In the genomic region with DNA sequence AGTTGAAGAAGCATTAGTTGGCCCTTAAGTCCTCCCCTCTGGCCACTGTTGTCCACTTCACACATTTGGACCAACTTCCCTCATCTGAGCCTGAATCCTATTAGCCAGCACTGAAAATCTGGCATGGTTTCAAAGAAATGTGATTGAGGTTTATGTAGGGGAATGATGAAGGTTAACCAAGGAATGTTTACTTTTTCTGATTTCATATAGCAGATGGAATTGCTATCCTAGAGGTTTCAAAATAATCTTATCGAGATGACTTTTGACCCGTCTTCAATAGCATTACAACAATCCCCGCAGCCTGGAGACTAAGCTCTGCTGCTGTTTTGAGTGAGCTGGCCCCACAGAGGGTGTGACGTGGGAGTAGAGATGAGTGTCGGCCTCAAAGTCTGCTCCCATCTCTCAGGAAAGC, we compare ENCODE assay signal across 11 cellular contexts. TPM values are rescaled to one million over a fixed set of nuclear protein-coding genes. Genes with fewer than 3 reads are reported as not detected.
DNase-seq lines count a peak whose midpoint lies in the region; ATAC-seq, FAIRE-seq and TF ChIP-seq lines count a peak whose summit lies in the region.
"Had no signal": no experiment of that assay in that cellular context is flagged by ENCODE, and none has a peak within 500 bp of the region (broad histone marks: within the 10 kb centered on the region; RNA-seq: fewer than 3 reads in every experiment).

No MANE protein-coding gene starts in this region.

- no peak overlapping the region for H2BK15ac ChIP-seq in neuronal stem cell (ENCODE audit: low read length)

- no peak overlapping the region for H2BK5ac ChIP-seq in neuronal stem cell (ENCODE audit: low read length)

- no peak overlapping the region for H3K4me2 ChIP-seq in GM12878 (ENCODE audit: control insufficient read depth, insufficient read depth)
- H3K4me2 ChIP-seq in neuronal stem cell (ENCODE audit: insufficient read depth, low read length, poor library complexity, severe bottlenecking), result no peak overlapping the region

- H3K79me2 ChIP-seq in GM12878 (ENCODE audit: control insufficient read depth, insufficient read depth, low read length), result no peaks in the 10 kb centered on the region

- no peak overlapping the region for H3K23ac ChIP-seq in neuronal stem cell (ENCODE audit: low read depth, low read length, poor library complexity)

- DNase-seq in HT-29 (ENCODE audit: low spot score) (peak; percentile 63), GM12878 (ENCODE audit: low read depth, low spot score) (no peak), hepatic stellate cell (ENCODE audit: low spot score) (peak; percentile 48), small intestine (peak; percentile 42), neuronal stem cell (ENCODE audit: low spot score) (no peak), epidermal melanocyte (ENCODE audit: insufficient read length, low spot score) (no peak), NCI-H526 (lab: John Stamatoyannopoulos, UW) (no peak), activated gamma-delta T cell treated with Interleukin-2 at 50 U/mL for 16 hours (no peak)
- DNase-seq: activated CD4-positive, CD25-positive, alpha-beta regulatory T cell; activated gamma-delta T cell; naive thymus-derived CD4-positive, alpha-beta T cell had no signal

- intact Hi-C loops in GM12878 (cut with micrococcal nuclease; ENCODE audit: unreplicated experiment), result no loop called here

- SMC1A ChIA-PET in GM12878 (lab: Charles Lee; ENCODE audit: uncharacterized antibody, unreplicated experiment), result interaction anchor here (0.9 kb wide), 1 partner anchor 20 kb away, joined by 4 read pairs; no protein-coding TSS in a partner anchor

- no peak for TF ChIP-seq CTCF in GM12878 (IDR thresholded peaks at IDR 0.05 in 2 of 3, conservative IDR thresholded peaks at IDR 0.05 in 1 of 3; ENCODE audit: control insufficient read depth in 2 of 3, extremely low read depth in 1 of 3, insufficient read depth in 1 of 3, low read depth in 3 of 3, low read length in 3 of 3)

- no peak overlapping the region for H4K91ac ChIP-seq in neuronal stem cell (ENCODE audit: low read depth, low read length, poor library complexity)

- TF ChIP-seq EP300 in GM12878 (IDR thresholded peaks at IDR 0.05; ENCODE audit: borderline replicate concordance in 1 of 2, control insufficient read depth in 1 of 2, low read depth in 2 of 2, low read length in 2 of 2), result no peak

- no TSS peak for BruUV-seq in GM12878 (replicated peaks; lab: Mats Ljungman, UMichigan)

- CTCF ChIA-PET in GM12878 (lab: Yijun Ruan, JAX), result no interaction called here

- peak; percentile 29; the same call in 1 of the 3 replicates for ATAC-seq in GM12878
- ATAC-seq: naive thymus-derived CD4-positive, alpha-beta T cell had no signal

- H4K20me1 ChIP-seq in GM12878 (ENCODE audit: control insufficient read depth, insufficient read depth), result no peaks in the 10 kb centered on the region

- POLR2A ChIA-PET in GM12878 (lab: Charles Lee), result no interaction called here

- 25% methylated on average over 5 of the region's 5 CpGs for WGBS in GM12878 (ENCODE audit: insufficient coverage, insufficient replicate concordance, low lambda C conversion rate, missing lambda C conversion rate)
- 11 to 40% (median 34%) methylated on average over 5 of the region's 5 CpGs for WGBS in small intestine, 3 donors
- WGBS in neuronal stem cell (ENCODE audit: extremely low coverage in 2 of 2, insufficient read length in 2 of 2, insufficient replicate concordance in 1 of 2), 2 donors, result no CpG with 5 or more reads among the region's 5 CpGs

- TF ChIP-seq RAD21 in GM12878 (IDR thresholded peaks at IDR 0.05; ENCODE audit: insufficient read depth, low read depth, low read length), result no peak

- RAD21 ChIA-PET in GM12878 (lab: Charles Lee; ENCODE audit: unreplicated experiment), result interaction anchor here (1.6 kb wide), 1 partner anchor 18 kb away, joined by 4 read pairs; no protein-coding TSS in a partner anchor

- H3K27ac ChIP-seq in GM12878 (ENCODE audit: control insufficient read depth, insufficient read depth) (no peak overlapping the region), small intestine (ENCODE audit: low read depth in 1 of 2, low read length in 1 of 2) (peak overlapping the region in 1 of 2 donors; percentile 3), neuronal stem cell (replicated peaks; ENCODE audit: low read length) (no peak overlapping the region)

- no peak overlapping the region for H2BK12ac ChIP-seq in neuronal stem cell (ENCODE audit: low read length)

- H2AFZ ChIP-seq in GM12878 (ENCODE audit: control insufficient read depth, low read depth, low read length), result no peak overlapping the region
- H2AFZ ChIP-seq in neuronal stem cell (ENCODE audit: low read length), result no peak overlapping the region

- H3K14ac ChIP-seq in neuronal stem cell (ENCODE audit: low read length), result no peak overlapping the region

- no peak overlapping the region for H3K9ac ChIP-seq in GM12878 (ENCODE audit: control insufficient read depth, insufficient read depth, low read length)
- no peak overlapping the region for H3K9ac ChIP-seq in neuronal stem cell (ENCODE audit: low read depth, low read length, poor library complexity)

- no peak overlapping the region for H4K8ac ChIP-seq in neuronal stem cell (ENCODE audit: low read depth, low read length)

- H3K4me1 ChIP-seq in GM12878 (ENCODE audit: control insufficient read depth, insufficient read depth, low read length), result no peaks in the 10 kb centered on the region; the same call in 1 of the 2 replicates
- H3K4me1 ChIP-seq in small intestine (ENCODE audit: control insufficient read depth in 2 of 2, insufficient read depth in 1 of 2, low read depth in 1 of 2, low read length in 1 of 2), result peaks cover 7 to 9% of the 10 kb centered on the region in 2 donors
- H3K4me1 ChIP-seq in neuronal stem cell (ENCODE audit: control insufficient read depth in 2 of 2, insufficient read depth in 1 of 2, low read depth in 1 of 2, low read length in 2 of 2), result no peaks in the 10 kb centered on the region

- no peak overlapping the region for H2BK120ac ChIP-seq in neuronal stem cell (ENCODE audit: low read depth, low read length)

- H3K9me3 ChIP-seq in GM12878 (replicated peaks; ENCODE audit: control insufficient read depth, insufficient read depth, low read length) (no peaks in the 10 kb centered on the region), small intestine (ENCODE audit: control insufficient read depth, low read depth) (no peaks in the 10 kb centered on the region), neuronal stem cell (replicated peaks in 1 of 2; ENCODE audit: control insufficient read depth in 2 of 2, insufficient read depth in 1 of 2, low read depth in 1 of 2, low read length in 2 of 2) (no peaks in the 10 kb centered on the region)

- in situ Hi-C loops in GM12878 (cut with MboI), result no loop called here

- H3K27me3 ChIP-seq in GM12878 (replicated peaks in 1 of 2; ENCODE audit: control insufficient read depth in 2 of 2, insufficient read depth in 2 of 2, low read length in 1 of 2) (no peaks in the 10 kb centered on the region), small intestine (ENCODE audit: control insufficient read depth in 2 of 2, insufficient read depth in 2 of 2, low read length in 2 of 2) (peaks cover 0 to 2% of the 10 kb centered on the region in 2 donors), neuronal stem cell (ENCODE audit: control insufficient read depth in 3 of 3, insufficient read depth in 3 of 3, low read depth in 1 of 3, low read length in 3 of 3) (peaks cover 0 to 10% (median 0%) of the 10 kb centered on the region in 3 experiments)

- H3K79me1 ChIP-seq in neuronal stem cell (ENCODE audit: low read depth, low read length), result no peaks in the 10 kb centered on the region

- no peak overlapping the region for H3K4ac ChIP-seq in neuronal stem cell (ENCODE audit: low read length)

- FAIRE-seq in GM12878 (lab: Jason Lieb, UNC) (no peak), small intestine (lab: Jason Lieb, UNC) (no peak)

- H3K36me3 ChIP-seq in GM12878 (ENCODE audit: control insufficient read depth in 2 of 2, insufficient read depth in 2 of 2, low read length in 1 of 2), result no peaks in the 10 kb centered on the region
- H3K36me3 ChIP-seq in small intestine (ENCODE audit: control insufficient read depth in 2 of 2, insufficient read depth in 2 of 2, low read length in 2 of 2), result no peaks in the 10 kb centered on the region
- H3K36me3 ChIP-seq in neuronal stem cell (replicated peaks in 1 of 2; ENCODE audit: control insufficient read depth in 2 of 2, insufficient read depth in 2 of 2, low read length in 2 of 2), result no peaks in the 10 kb centered on the region

- no peak for TF ChIP-seq POLR2A in GM12878 (IDR thresholded peaks at IDR 0.05; ENCODE audit: low read depth, low read length)

- no peak overlapping the region for H3K4me3 ChIP-seq in GM12878
- H3K4me3 ChIP-seq in small intestine (ENCODE audit: low read depth in 1 of 2, low read length in 2 of 2), result no peak overlapping the region
- H3K4me3 ChIP-seq in neuronal stem cell (ENCODE audit: low read length in 2 of 2), result no peak overlapping the region

- no peak overlapping the region for H2AK5ac ChIP-seq in neuronal stem cell (ENCODE audit: low read depth, low read length)

- H3K18ac ChIP-seq in neuronal stem cell (ENCODE audit: low read length), result no peak overlapping the region

TF ChIP-seq in GM12878, 131 proteins besides CTCF, POLR2A, EP300 and RAD21 (continues in another document):
- no peak for TF ChIP-seq RBBP5 (conservative IDR thresholded peaks at IDR 0.05)
- TF ChIP-seq POU2F2 (IDR thresholded peaks at IDR 0.05; ENCODE audit: borderline replicate concordance, low read depth, low read length), result no peak
- TF ChIP-seq HDAC2 (IDR thresholded peaks at IDR 0.05), result no peak

RNA-seq across cellular contexts. Expression of a gene that starts 51.9 kb away (rescaled TPM):
- not detected in 2 replicates for total RNA-seq in HT-29 (2014; rRNA removed; shearing (Covaris generic))
- total RNA-seq in GM12878 (2013; cell fraction: nucleolus; rRNA removed), result 0.17 TPM in 1 of 2 replicates, not detected in the other
- total RNA-seq in GM12878 (2014; rRNA removed), result 0.98 and 1.4 TPM in 2 replicates
- total RNA-seq in GM12878 (2014; rRNA removed; fragmentation: Illumina TruSeq; extraction: Trizol), result 1.4 and 1.6 TPM in 2 replicates
- total RNA-seq in GM12878 (2021), result 0.27 and 1.5 TPM in 2 replicates
- not detected for polyA plus RNA-seq in GM12878 (2011; ENCODE audit: low read depth)
- polyA plus RNA-seq in GM12878 (2011; rRNA removed), result 0.10 TPM in 1 of 2 replicates, not detected in the other
- polyA plus RNA-seq in GM12878 (2011; cell fraction: cytosol; rRNA removed), result 0.05 and 0.07 TPM in 2 replicates
- 0.10 and 0.39 TPM in 2 replicates for polyA plus RNA-seq in GM12878 (2011; cell fraction: nucleus; rRNA removed)
- polyA plus RNA-seq in GM12878 (2012), result 0.25 TPM in 1 of 2 replicates, not detected in the other
- 1.7 and 2.8 TPM in 2 replicates for polyA plus RNA-seq in GM12878 (2014; fragmentation: Illumina TruSeq; extraction: Trizol)
- polyA plus RNA-seq in GM12878 (2014; fragmentation: Nextera tagmentation; extraction: Ambion mirVana), result 1 to 10 TPM; 1.2 to 2.8 TPM
- 1.1 and 1.2 TPM in 2 replicates for polyA plus RNA-seq in GM12878 (2014; rRNA removed)
- 1 to 10 TPM in 1 of 2 experiments, under 1 TPM in 1; 0.84 to 2.1 TPM for polyA plus RNA-seq in GM12878 (2016; fragmentation: Nextera tagmentation; extraction: Ambion mirVana)
- 0.05 and 0.07 TPM in 2 replicates for polyA minus RNA-seq in GM12878 (2011; rRNA and poly(A)+ RNA removed)
- not detected in 2 replicates for polyA minus RNA-seq in GM12878 (2011; cell fraction: cytosol; rRNA and poly(A)+ RNA removed)
- 0.36 TPM in 1 of 2 replicates, not detected in the other for polyA minus RNA-seq in GM12878 (2011; cell fraction: nucleus; rRNA and poly(A)+ RNA removed)
- 1 to 10 TPM in 1 of 3 donors, under 1 TPM in 1, not detected in 1; 0.54 to 3.5 TPM for polyA plus RNA-seq in small intestine
- polyA plus RNA-seq in neuronal stem cell (2013, experiment 1 of 2), result 31.0 TPM
- 31.4 TPM for polyA plus RNA-seq in neuronal stem cell (2013, experiment 2 of 2)
- total RNA-seq: naive thymus-derived CD4-positive, alpha-beta T cell had no signal
- polyA plus RNA-seq: naive thymus-derived CD4-positive, alpha-beta T cell had no signal

Comparison
In these comparisons a context has a peak if more than half of its experiments do, and no peak if none do; other contexts are left out.
1. DNase-seq: peak in HT-29 (single experiment), hepatic stellate cell (single experiment) and small intestine (single experiment); none in GM12878 (single experiment), neuronal stem cell (single experiment), epidermal melanocyte (single experiment), NCI-H526 (0 of 2) and activated gamma-delta T cell treated with Interleukin-2 at 50 U/mL for 16 hours (single experiment).